1 cellular context compared by ENCODE assay signal in genomic region chr17:57862410-57862989, GRCh38.
TF ChIP-seq lines count a peak whose summit lies in the region.

No MANE protein-coding gene starts in this region.

TF ChIP-seq in K562, 482 proteins besides CTCF, POLR2A, EP300 and RAD21:
- TF ChIP-seq ZNF511 (CRISPR knock-in tag; IDR thresholded peaks at IDR 0.05) (0 out of 2 replicates have a peak, but pooled peaks have one; percentile 0), PHF8 (IDR thresholded peaks at IDR 0.05; ENCODE audit: borderline replicate concordance, low read length) (0 out of 2 replicates have a peak, but pooled peaks have one; percentile 5), ZNF384 (IDR thresholded peaks at IDR 0.05; ENCODE audit: low read depth, low read length) (peak; percentile 31; the same call in 1 of the 2 replicates), ZEB2 (IDR thresholded peaks at IDR 0.05) (no peak)
